ENCODE assay signal across 12 cellular contexts in genomic region chr7:121442845-121443244, GRCh38. TPM values are rescaled to one million over a fixed set of nuclear protein-coding genes. Genes with fewer than 3 reads are reported as not detected.
DNase-seq lines count a peak whose midpoint lies in the region; ATAC-seq and TF ChIP-seq lines count a peak whose summit lies in the region.
"Had no signal": no experiment of that assay in that cellular context is flagged by ENCODE, and none has a peak within 500 bp of the region (broad histone marks: within the 10 kb centered on the region; RNA-seq: fewer than 3 reads in every experiment).

No MANE protein-coding gene starts in this region.

- ATAC-seq in GM18502 (IDR thresholded peaks at IDR 0.05; ENCODE audit: poor library complexity, unreplicated experiment) (peak; percentile 34), esophagus mucosa (peak; percentile 55), HG03139 (IDR thresholded peaks at IDR 0.05; ENCODE audit: unreplicated experiment) (no peak)

- no peak overlapping the region for H3K4me3 ChIP-seq in CD8-positive, alpha-beta memory T cell (ENCODE audit: low read length)
- H3K4me3 ChIP-seq in SU-DHL-6 (ENCODE audit: insufficient read depth, low read length, poor library complexity, severe bottlenecking) (no peak overlapping the region), testis (no peak overlapping the region)
- H3K4me3 ChIP-seq: neural progenitor cell had no signal

- POLR2A ChIA-PET in CD8-positive, alpha-beta memory T cell (lab: Charles Lee) = no interaction called here
- POLR2A ChIA-PET in HEK293T (lab: Yijun Ruan, JAX) = no interaction called here

- intact Hi-C loops in testis (cut with DNase I; ENCODE audit: low total_unique reads) = no loop called here

- H3K9me3 Mint-ChIP-seq in CD8-positive, alpha-beta memory T cell = peaks cover 0 to 6% (median 5%) of the 10 kb centered on the region in 5 donors

- peaks cover 14% of the 10 kb centered on the region for H3K4me1 ChIP-seq in CD8-positive, alpha-beta memory T cell (ENCODE audit: insufficient read depth, low read length)
- no peaks in the 10 kb centered on the region for H3K4me1 ChIP-seq in testis

- no peaks in the 10 kb centered on the region for H3K27me3 Mint-ChIP-seq in CD8-positive, alpha-beta memory T cell

- H3K27me3 ChIP-seq in CD8-positive, alpha-beta memory T cell (ENCODE audit: insufficient read depth, low read length, poor library complexity, severe bottlenecking) = no peaks in the 10 kb centered on the region
- no peaks in the 10 kb centered on the region for H3K27me3 ChIP-seq in SU-DHL-6 (ENCODE audit: low read length)
- H3K27me3 ChIP-seq in testis = no peaks in the 10 kb centered on the region
- H3K27me3 ChIP-seq: neural progenitor cell had no signal

- TF ChIP-seq CTCF in SU-DHL-6 (IDR thresholded peaks at IDR 0.05; ENCODE audit: insufficient read depth, low read length, poor library complexity, severe bottlenecking) (no peak), testis (IDR thresholded peaks at IDR 0.05) (no peak)

- WGBS in testis, 2 donors = 86 to 92% methylated on average over 2 of the region's 2 CpGs

- no peaks in the 10 kb centered on the region for H3K9me2 ChIP-seq in SU-DHL-6 (replicated peaks; ENCODE audit: insufficient read depth, low read length)

- H3K4me3 Mint-ChIP-seq in CD8-positive, alpha-beta memory T cell = peak overlapping the region in 5 of 7 donors; percentile 13 to 65 (median 35)
- H3K4me3 Mint-ChIP-seq: neural progenitor cell; T-helper 1 cell treated with Interleukin-12 subunit alpha and Interleukin-12 subunit beta and Interleukin-4 antibody, amounts not matched to agents 30 μg/mL and 1 μg/mL, for 36 hours had no signal

- H2AFZ ChIP-seq in SU-DHL-6 (ENCODE audit: low read depth, low read length, severe bottlenecking) = peak overlapping the region; percentile 14
- H2AFZ ChIP-seq: neural progenitor cell had no signal

- DNase-seq in CD8-positive, alpha-beta memory T cell = peak in 4 of 5 donors; percentile 6 to 67 (median 48)
- DNase-seq in testis (no peak), HEK293T (ENCODE audit: extremely low spot score) (no peak)
- DNase-seq: foreskin fibroblast, kidney glomerular epithelial cell, NCI-H1105 had no signal

- H3K36me3 Mint-ChIP-seq in CD8-positive, alpha-beta memory T cell = peaks cover 0 to 13% (median 0%) of the 10 kb centered on the region in 3 donors

- no peak for TF ChIP-seq POLR2A in testis (IDR thresholded peaks at IDR 0.05)

- no peaks in the 10 kb centered on the region for H3K9me3 ChIP-seq in CD8-positive, alpha-beta memory T cell (ENCODE audit: low read length)
- H3K9me3 ChIP-seq in SU-DHL-6 (ENCODE audit: insufficient read depth, low read length) (no peaks in the 10 kb centered on the region), testis (no peaks in the 10 kb centered on the region)

- H3K9ac ChIP-seq in SU-DHL-6 (ENCODE audit: low read length) = no peak overlapping the region
- H3K9ac ChIP-seq: neural progenitor cell had no signal

- H3F3A ChIP-seq in SU-DHL-6 (ENCODE audit: insufficient read depth) = 0 out of 2 replicates have a peak, but pooled peaks cover 4% of the 10 kb centered on the region

- CTCF ChIA-PET in CD8-positive, alpha-beta memory T cell (lab: Charles Lee) = interaction anchor here (0.6 to 1.0 kb wide), 2 partner anchors 46 to 76 kb away, joined by 3 to 4 read pairs; partner anchors contain the start of gene FAM3C
- CTCF ChIA-PET in HEK293T (lab: Yijun Ruan, JAX) = no interaction called here

- peaks cover 38 to 46% (median 43%) of the 10 kb centered on the region in 3 donors for H3K4me1 Mint-ChIP-seq in CD8-positive, alpha-beta memory T cell

- no peaks in the 10 kb centered on the region for H3K36me3 ChIP-seq in CD8-positive, alpha-beta memory T cell (ENCODE audit: insufficient read depth, low read length)
- H3K36me3 ChIP-seq in SU-DHL-6 (ENCODE audit: low read length) (no peaks in the 10 kb centered on the region), testis (ENCODE audit: low read depth, missing control alignments) (no peaks in the 10 kb centered on the region)
- H3K36me3 ChIP-seq: neural progenitor cell had no signal

- peak overlapping the region; percentile 55 to 99 (median 84) for H3K27ac Mint-ChIP-seq in CD8-positive, alpha-beta memory T cell
- H3K27ac Mint-ChIP-seq: neural progenitor cell; T-helper 1 cell treated with Interleukin-12 subunit alpha and Interleukin-12 subunit beta and Interleukin-4 antibody, amounts not matched to agents 30 μg/mL and 1 μg/mL, for 36 hours had no signal

- no peak overlapping the region for H3K4me2 ChIP-seq in SU-DHL-6 (ENCODE audit: low read depth, low read length, poor library complexity, severe bottlenecking)
- H3K4me2 ChIP-seq: neural progenitor cell had no signal

- H3K79me2 ChIP-seq in SU-DHL-6 (ENCODE audit: insufficient read depth, low read length) = no peaks in the 10 kb centered on the region

- no peaks in the 10 kb centered on the region for H4K20me1 ChIP-seq in SU-DHL-6 (ENCODE audit: low read depth, low read length)

- H3K27ac ChIP-seq in CD8-positive, alpha-beta memory T cell (ENCODE audit: low read depth, low read length) = no peak overlapping the region
- H3K27ac ChIP-seq in SU-DHL-6 (ENCODE audit: low read depth, low read length) (no peak overlapping the region), testis (no peak overlapping the region)
- H3K27ac ChIP-seq: neural progenitor cell had no signal

TF ChIP-seq in HEK293T, 16 proteins besides CTCF, POLR2A, EP300 and RAD21:
- TF ChIP-seq BHLHE40 (IDR thresholded peaks at IDR 0.05; ENCODE audit: borderline replicate concordance) = no peak
- TF ChIP-seq ELF4 (IDR thresholded peaks at IDR 0.05) = no peak
- no peak for TF ChIP-seq FOXK2 (IDR thresholded peaks at IDR 0.05)
- no peak for TF ChIP-seq PKNOX1 (IDR thresholded peaks at IDR 0.05)
- no peak for TF ChIP-seq FOXM1 (IDR thresholded peaks at IDR 0.05; ENCODE audit: borderline replicate concordance)
- no peak for TF ChIP-seq SP1 (IDR thresholded peaks at IDR 0.05)
- TF ChIP-seq TARDBP (IDR thresholded peaks at IDR 0.05) = no peak

RNA-seq across cellular contexts. Expression of gene FAM3C, which starts 46.7 kb away (rescaled TPM):
- total RNA-seq in CD8-positive, alpha-beta memory T cell = 10 to 100 TPM; 47.3 to 51.2 TPM
- polyA plus RNA-seq in CD8-positive, alpha-beta memory T cell = 27.5 TPM
- total RNA-seq in esophagus mucosa (36.7 TPM), testis (10 to 100 TPM; 31.8 to 35.9 TPM)
- polyA plus RNA-seq in testis (ENCODE audit: insufficient read depth, low read depth, low replicate concordance) = 50.7 TPM

Comparison
In these comparisons a context has a peak if more than half of its experiments do, and no peak if none do; other contexts are left out.
1. DNase-seq: peak in CD8-positive, alpha-beta memory T cell (4 of 5); none in testis (single experiment) and HEK293T (single experiment).